8 cellular contexts compared by ENCODE assay signal in the genomic region with DNA sequence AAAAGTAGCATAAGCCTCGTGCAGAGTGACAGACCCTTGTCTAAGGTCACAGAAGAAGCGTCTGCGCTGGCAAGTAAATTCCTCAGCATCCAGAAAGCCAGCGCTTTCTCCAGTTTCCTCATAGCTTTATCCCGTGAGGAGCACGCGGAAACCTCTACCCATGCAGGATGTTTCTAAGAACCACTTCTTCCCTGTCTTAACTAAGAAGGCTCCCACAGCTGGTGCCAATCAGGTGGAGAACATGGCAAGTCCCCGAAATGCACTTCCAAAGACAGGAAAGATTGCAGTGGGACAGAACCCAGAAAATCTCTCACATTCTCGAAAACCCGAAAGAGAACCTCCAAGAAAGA. TPM values are rescaled to one million over a fixed set of nuclear protein-coding genes. Genes with fewer than 3 reads are reported as not detected.
A peak's percentile ranks its signal among the peaks of the same experiment; 100 is the strongest.
DNase-seq lines count a peak whose midpoint lies in the region; ATAC-seq and TF ChIP-seq lines count a peak whose summit lies in the region.

No MANE protein-coding gene starts in this region.

- peak overlapping the region; percentile 92 for H3K4me3 ChIP-seq in AG09309 (ENCODE audit: control insufficient read depth, low read depth, low read length)
- peak overlapping the region; percentile 97 for H3K4me3 ChIP-seq in iPS-18c (ENCODE audit: insufficient read depth, low read depth, low read length)
- peak overlapping the region; percentile 64 for H3K4me3 ChIP-seq in upper lobe of right lung

- H3K9me3 ChIP-seq in iPS-18c (ENCODE audit: control insufficient read depth, insufficient read depth, low read length) (peaks cover 4% of the 10 kb centered on the region), upper lobe of right lung (no peaks in the 10 kb centered on the region)

- peak; percentile 0 for ATAC-seq in GM21515 (IDR thresholded peaks at IDR 0.05; ENCODE audit: unreplicated experiment)
- ATAC-seq in upper lobe of right lung, result peak; percentile 1

- H3K27ac ChIP-seq in upper lobe of right lung, result peak overlapping the region; percentile 95

- DNase-seq in AG09309 (ENCODE audit: low read depth) (no peak), SK-MEL-5 (ENCODE audit: low read depth, low spot score) (peak; percentile 87), upper lobe of right lung (peak; percentile 66), G401 (ENCODE audit: low spot score) (no peak), GM13977 (ENCODE audit: low spot score) (no peak), AML-193 (lab: John Stamatoyannopoulos, UW) (no peak)

- H3K27me3 ChIP-seq in upper lobe of right lung, result no peaks in the 10 kb centered on the region

- peaks cover 43% of the 10 kb centered on the region for H3K36me3 ChIP-seq in upper lobe of right lung

- TF ChIP-seq CTCF in AG09309 (IDR thresholded peaks at IDR 0.05; ENCODE audit: control insufficient read depth, insufficient read depth, low read depth, low read length, missing control alignments) (no peak), upper lobe of right lung (IDR thresholded peaks at IDR 0.05) (no peak), GM13977 (IDR thresholded peaks at IDR 0.05; ENCODE audit: extremely low read depth, insufficient read depth, missing control alignments) (no peak)

- intact Hi-C loops in upper lobe of right lung (cut with DNase I), result no loop called here

- peaks cover 46% of the 10 kb centered on the region for H3K4me1 ChIP-seq in upper lobe of right lung

- in situ Hi-C loops in SK-MEL-5 (cut with HindIII; ENCODE audit: low pct_unique_long_range_greater_than_20kb, low sequenced_read_pairs) (no loop called here), G401 (cut with HindIII; ENCODE audit: low sequenced_read_pairs) (no loop called here), GM13977 (cut with MboI; ENCODE audit: low pct_unique_long_range_greater_than_20kb, low sequenced_read_pairs, unreplicated experiment) (no loop called here)

RNA-seq across cellular contexts. Expression of a gene that starts 1.0 kb away (rescaled TPM):
- 4.1 and 4.9 TPM in 2 replicates for total RNA-seq in SK-MEL-5 (2014; rRNA removed; shearing (Covaris generic))
- 10.6 and 12.9 TPM in 2 replicates for polyA plus RNA-seq in SK-MEL-5 (2015; cell fraction: cytosol; rRNA removed)
- 31.0 and 86.5 TPM in 2 replicates for polyA plus RNA-seq in SK-MEL-5 (2015; cell fraction: nucleus; rRNA removed)
- total RNA-seq in upper lobe of right lung, result 37.0 TPM
- total RNA-seq in G401 (2014; rRNA removed; shearing (Covaris generic)), result 6.9 and 8.5 TPM in 2 replicates

RNA-seq across cellular contexts. Expression of a gene that starts 52.7 kb away (rescaled TPM):
- 72.4 and 84.7 TPM in 2 replicates for total RNA-seq in SK-MEL-5 (2014; rRNA removed; shearing (Covaris generic))
- 131 and 176 TPM in 2 replicates for polyA plus RNA-seq in SK-MEL-5 (2015; cell fraction: cytosol; rRNA removed)
- polyA plus RNA-seq in SK-MEL-5 (2015; cell fraction: nucleus; rRNA removed), result 83.3 and 87.8 TPM in 2 replicates
- 146 TPM for total RNA-seq in upper lobe of right lung
- total RNA-seq in G401 (2014; rRNA removed; shearing (Covaris generic)), result 208 and 305 TPM in 2 replicates

Comparison
In these comparisons a context has a peak if more than half of its experiments do, and no peak if none do; other contexts are left out.
1. DNase-seq: peak in SK-MEL-5 (single experiment) and upper lobe of right lung (single experiment); none in AG09309 (single experiment), G401 (single experiment), GM13977 (single experiment) and AML-193 (0 of 2).
2. Peak in every context shown above with its lines, with median percentiles within 50 percentile points of each other: H3K4me3 ChIP-seq.